ENCODE assay signal across 1 cellular context in genomic region chr7:97872025-97872669, GRCh38.
TF ChIP-seq lines count a peak whose summit lies in the region.

TSS of gene ASNS (minus strand) at chr7:97872408. CDS start at chr7:97869156, 3,252 bp downstream.

TF ChIP-seq in HEK293, 187 proteins besides CTCF, POLR2A, EP300 and RAD21 (continued from another document and continues in another):
- 0 out of 2 replicates have a peak, but pooled peaks have one; percentile 33 for TF ChIP-seq ATF2 (tag by site-specific recombination; IDR thresholded peaks at IDR 0.05; ENCODE audit: low read depth)
- TF ChIP-seq ZNF19 (tag by site-specific recombination; IDR thresholded peaks at IDR 0.05; ENCODE audit: low read depth) = no peak
- TF ChIP-seq ZNF513 (tag by site-specific recombination; IDR thresholded peaks at IDR 0.05) = no peak
- TF ChIP-seq ZNF423 (tag by site-specific recombination; IDR thresholded peaks at IDR 0.05) = no peak
- TF ChIP-seq KLF17 (tag by site-specific recombination; IDR thresholded peaks at IDR 0.05) = peak; percentile 69
- TF ChIP-seq ZNF16 (tag by site-specific recombination; IDR thresholded peaks at IDR 0.05; ENCODE audit: low read depth) = no peak
- TF ChIP-seq ZFP69B (tag by site-specific recombination; IDR thresholded peaks at IDR 0.05) = no peak; the same call in 1 of the 2 replicates
- no peak for TF ChIP-seq ZNF701 (tag by site-specific recombination; IDR thresholded peaks at IDR 0.05)
- TF ChIP-seq ZNF138 (tag by site-specific recombination; IDR thresholded peaks at IDR 0.05; ENCODE audit: borderline replicate concordance) = no peak
- TF ChIP-seq ZNF561 (tag by site-specific recombination; IDR thresholded peaks at IDR 0.05; ENCODE audit: borderline replicate concordance) = no peak
- TF ChIP-seq ZNF214 (tag by site-specific recombination; IDR thresholded peaks at IDR 0.05; ENCODE audit: borderline replicate concordance) = no peak
- no peak for TF ChIP-seq ZNF292 (tag by site-specific recombination; IDR thresholded peaks at IDR 0.05; ENCODE audit: borderline replicate concordance, low read depth)
- no peak for TF ChIP-seq ZNF311 (tag by site-specific recombination; IDR thresholded peaks at IDR 0.05; ENCODE audit: borderline replicate concordance)
- TF ChIP-seq TRIM28 (IDR thresholded peaks at IDR 0.05; ENCODE audit: borderline replicate concordance, low read length) = no peak; the same call in 1 of the 2 replicates
- no peak for TF ChIP-seq ZNF624 (tag by site-specific recombination; IDR thresholded peaks at IDR 0.05)
- TF ChIP-seq ZBTB11 (tag by site-specific recombination; conservative IDR thresholded peaks at IDR 0.05; ENCODE audit: low read depth) = peak; percentile 63; the same call in 1 of the 2 replicates
- TF ChIP-seq ZBTB17 (tag by site-specific recombination; IDR thresholded peaks at IDR 0.05) = peak; percentile 77
- no peak for TF ChIP-seq ZNF626 (tag by site-specific recombination; IDR thresholded peaks at IDR 0.05)
- no peak for TF ChIP-seq ZNF830 (tag by site-specific recombination; IDR thresholded peaks at IDR 0.05; ENCODE audit: low read depth)
- TF ChIP-seq ZNF792 (tag by site-specific recombination; IDR thresholded peaks at IDR 0.05) = peak; percentile 86; the same call in 1 of the 2 replicates
- 0 out of 2 replicates have a peak, but pooled peaks have one; percentile 22 for TF ChIP-seq ZBTB21 (tag by site-specific recombination; IDR thresholded peaks at IDR 0.05)
- TF ChIP-seq ZNF23 (tag by site-specific recombination; IDR thresholded peaks at IDR 0.05; ENCODE audit: borderline replicate concordance) = no peak
- no peak for TF ChIP-seq ZNF426 (tag by site-specific recombination; IDR thresholded peaks at IDR 0.05)
- TF ChIP-seq HOXD13 (CRISPR knock-in tag; IDR thresholded peaks at IDR 0.05; ENCODE audit: borderline replicate concordance) = peak; percentile 99
- no peak for TF ChIP-seq ZNF510 (tag by site-specific recombination; IDR thresholded peaks at IDR 0.05; ENCODE audit: insufficient replicate concordance)
- no peak for TF ChIP-seq ZNF514 (tag by site-specific recombination; IDR thresholded peaks at IDR 0.05)
- TF ChIP-seq ZNF239 (tag by site-specific recombination; IDR thresholded peaks at IDR 0.05) = no peak
- 0 out of 2 replicates have a peak, but pooled peaks have one; percentile 33 for TF ChIP-seq IKZF3 (tag by site-specific recombination; IDR thresholded peaks at IDR 0.05)
- TF ChIP-seq ZNF843 (tag by site-specific recombination; IDR thresholded peaks at IDR 0.05) = no peak; the same call in none of the 2 replicates
- TF ChIP-seq ZNF558 (tag by site-specific recombination; IDR thresholded peaks at IDR 0.05) = no peak
- no peak for TF ChIP-seq ZNF48 (tag by site-specific recombination; IDR thresholded peaks at IDR 0.05)
- TF ChIP-seq HOXC10 (CRISPR knock-in tag; IDR thresholded peaks at IDR 0.05) = no peak
- peak; percentile 59; the same call in 1 of the 2 replicates for TF ChIP-seq ZNF10 (tag by site-specific recombination; IDR thresholded peaks at IDR 0.05)
- TF ChIP-seq ZNF473 (tag by site-specific recombination; IDR thresholded peaks at IDR 0.05) = no peak
- peak; percentile 31; the same call in 1 of the 2 replicates for TF ChIP-seq BCL11A (tag by site-specific recombination; IDR thresholded peaks at IDR 0.05; ENCODE audit: low read depth)
- no peak for TF ChIP-seq ZNF555 (tag by site-specific recombination; conservative IDR thresholded peaks at IDR 0.05)
- no peak; the same call in 1 of the 2 replicates for TF ChIP-seq ZNF366 (tag by site-specific recombination; conservative IDR thresholded peaks at IDR 0.05)
- peak; percentile 97 for TF ChIP-seq ZFP37 (tag by site-specific recombination; IDR thresholded peaks at IDR 0.05)
- TF ChIP-seq, protein P1, sequence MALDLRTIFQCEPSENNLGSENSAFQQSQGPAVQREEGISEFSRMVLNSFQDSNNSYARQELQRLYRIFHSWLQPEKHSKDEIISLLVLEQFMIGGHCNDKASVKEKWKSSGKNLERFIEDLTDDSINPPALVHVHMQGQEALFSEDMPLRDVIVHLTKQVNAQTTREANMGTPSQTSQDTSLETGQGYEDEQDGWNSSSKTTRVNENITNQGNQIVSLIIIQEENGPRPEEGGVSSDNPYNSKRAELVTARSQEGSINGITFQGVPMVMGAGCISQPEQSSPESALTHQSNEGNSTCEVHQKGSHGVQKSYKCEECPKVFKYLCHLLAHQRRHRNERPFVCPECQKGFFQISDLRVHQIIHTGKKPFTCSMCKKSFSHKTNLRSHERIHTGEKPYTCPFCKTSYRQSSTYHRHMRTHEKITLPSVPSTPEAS (tag by site-specific recombination; IDR thresholded peaks at IDR 0.05) = no peak
- no peak for TF ChIP-seq ZNF777 (tag by site-specific recombination; IDR thresholded peaks at IDR 0.05; ENCODE audit: borderline replicate concordance)
- TF ChIP-seq, protein P2, sequence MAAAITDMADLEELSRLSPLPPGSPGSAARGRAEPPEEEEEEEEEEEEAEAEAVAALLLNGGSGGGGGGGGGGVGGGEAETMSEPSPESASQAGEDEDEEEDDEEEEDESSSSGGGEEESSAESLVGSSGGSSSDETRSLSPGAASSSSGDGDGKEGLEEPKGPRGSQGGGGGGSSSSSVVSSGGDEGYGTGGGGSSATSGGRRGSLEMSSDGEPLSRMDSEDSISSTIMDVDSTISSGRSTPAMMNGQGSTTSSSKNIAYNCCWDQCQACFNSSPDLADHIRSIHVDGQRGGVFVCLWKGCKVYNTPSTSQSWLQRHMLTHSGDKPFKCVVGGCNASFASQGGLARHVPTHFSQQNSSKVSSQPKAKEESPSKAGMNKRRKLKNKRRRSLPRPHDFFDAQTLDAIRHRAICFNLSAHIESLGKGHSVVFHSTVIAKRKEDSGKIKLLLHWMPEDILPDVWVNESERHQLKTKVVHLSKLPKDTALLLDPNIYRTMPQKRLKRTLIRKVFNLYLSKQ (tag by site-specific recombination; IDR thresholded peaks at IDR 0.05; ENCODE audit: borderline replicate concordance) = no peak
- TF ChIP-seq ZNF174 (tag by site-specific recombination; IDR thresholded peaks at IDR 0.05) = no peak
- TF ChIP-seq PRDM2 (tag by site-specific recombination; IDR thresholded peaks at IDR 0.05; ENCODE audit: borderline replicate concordance) = no peak; the same call in 1 of the 2 replicates
- TF ChIP-seq ZNF335 (tag by site-specific recombination; conservative IDR thresholded peaks at IDR 0.05) = peak; percentile 96
- TF ChIP-seq ZNF362 (tag by site-specific recombination; IDR thresholded peaks at IDR 0.05) = no peak
- no peak for TF ChIP-seq GFI1B (tag by site-specific recombination; IDR thresholded peaks at IDR 0.05)
- TF ChIP-seq KLF9 (tag by site-specific recombination; IDR thresholded peaks at IDR 0.05; ENCODE audit: low read depth) = peak; percentile 71
